Comparison of ENCODE assay signal across 8 cellular contexts in genomic region chr3:39101022-39101689, GRCh38. TPM values are rescaled to one million over a fixed set of nuclear protein-coding genes. Genes with fewer than 3 reads are reported as not detected.
DNase-seq lines count a peak whose midpoint lies in the region; ATAC-seq and TF ChIP-seq lines count a peak whose summit lies in the region.

No MANE protein-coding gene starts in this region.

- H2BK15ac ChIP-seq in H9 (ENCODE audit: low read depth, low read length) = no peak overlapping the region

- H2BK5ac ChIP-seq in H9 (ENCODE audit: insufficient read length, low read length) = no peak overlapping the region

- no peak overlapping the region for H3K56ac ChIP-seq in H9 (ENCODE audit: insufficient read length, low read depth, low read length)

- no peak overlapping the region for H3K23ac ChIP-seq in H9 (ENCODE audit: insufficient read length, low read depth, low read length)

- H3K23me2 ChIP-seq in H9 (ENCODE audit: insufficient read length, low read depth, low read length, poor library complexity, severe bottlenecking) = no peaks in the 10 kb centered on the region

- H3K9me3 Mint-ChIP-seq in H9 = no peaks in the 10 kb centered on the region

- H3K79me1 ChIP-seq in H9 (ENCODE audit: insufficient read depth, low read depth, low read length, poor library complexity, severe bottlenecking) = no peaks in the 10 kb centered on the region

- H3K36me3 Mint-ChIP-seq in H9 (ENCODE audit: insufficient read depth in 1 of 3, low read depth in 3 of 3) = peaks cover 9 to 27% (median 17%) of the 10 kb centered on the region in 3 experiments; a peak in 6 of 7 replicates

- no peaks in the 10 kb centered on the region for H4K20me1 ChIP-seq in H9 (ENCODE audit: control insufficient read depth, insufficient read depth, insufficient read length)

- intact Hi-C loops in heart left ventricle (cut with DNase I) = loop anchor here in 2 of 10 donors (2.0 to 10.0 kb wide), 2 partner anchors 188 to 284 kb away; partner anchors contain the start of gene SLC25A38 (in 2 of the 2)

- ATAC-seq in heart left ventricle (peak in 3 of 4 donors; percentile 41 to 54 (median 44)), HG02623 (IDR thresholded peaks at IDR 0.05; ENCODE audit: unreplicated experiment) (no peak)

- H3K9me3 ChIP-seq in H9 (ENCODE audit: control insufficient read depth, low read depth, low read length) (no peaks in the 10 kb centered on the region), heart left ventricle (no peaks in the 10 kb centered on the region)

- H3K36me3 ChIP-seq in heart left ventricle = peaks cover 0 to 56% (median 50%) of the 10 kb centered on the region in 9 donors

- H3K4me1 ChIP-seq in H9 (ENCODE audit: insufficient read depth, low read length) (no peaks in the 10 kb centered on the region), heart left ventricle (peaks cover 6 to 56% (median 43%) of the 10 kb centered on the region in 12 donors)

- H3K4me1 Mint-ChIP-seq in H9 = peaks cover 4 to 18% of the 10 kb centered on the region in 2 experiments

- H3K27me3 Mint-ChIP-seq in H9 (ENCODE audit: low read depth) = peaks cover 2% of the 10 kb centered on the region; the same call in 1 of the 2 replicates

- no peak overlapping the region for H2AK5ac ChIP-seq in H9 (ENCODE audit: insufficient read length, low read length)

- H3K14ac ChIP-seq in H9 (ENCODE audit: insufficient read depth, low read length) = no peak overlapping the region

- TF ChIP-seq POLR2A in heart left ventricle (IDR thresholded peaks at IDR 0.05) = no peak

- no peak overlapping the region for H3T11ph ChIP-seq in H9 (ENCODE audit: low read length)

- H2BK12ac ChIP-seq in H9 (ENCODE audit: insufficient read length, low read depth, low read length) = no peak overlapping the region

- no peak overlapping the region for H2BK20ac ChIP-seq in H9 (ENCODE audit: low read depth, low read length, poor library complexity, severe bottlenecking)

- H3K4me2 ChIP-seq in H9 (ENCODE audit: insufficient read depth, insufficient read length, low read length) = no peak overlapping the region

- no CpG with 5 or more reads among the region's 5 CpGs for WGBS in H9 (ENCODE audit: extremely low coverage, insufficient read length, low lambda C conversion rate)
- 80 to 86% (median 84%) methylated on average over 5 of the region's 5 CpGs for WGBS in heart left ventricle, 4 donors

- no peak overlapping the region for H3K4me3 Mint-ChIP-seq in H9

- H3K9ac ChIP-seq in H9 (ENCODE audit: extremely low read depth, insufficient read length, low read length) = no peak overlapping the region

- peak in 2 of 3 experiments; percentile 1 to 15 for DNase-seq in NCI-H1417 (lab: John Stamatoyannopoulos, UW)
- no peak for DNase-seq in NCI-H1417 treated with DMSO at 0.1 percent for 48 hours (lab: John Stamatoyannopoulos, UW)
- peak; percentile 62 for DNase-seq in H9
- DNase-seq in NOMO-1 treated with DMSO at 0.1 percent for 48 hours (lab: John Stamatoyannopoulos, UW; ENCODE audit: unreplicated experiment) = peak; percentile 33
- peak; percentile 23 for DNase-seq in activated T-helper 1 cell treated with Interleukin-2 at 50 U/mL for 16 hours (ENCODE audit: low read depth)
- DNase-seq in heart left ventricle = no peak
- peak; percentile 56 for DNase-seq in stimulated activated CD4-positive, alpha-beta T cell treated with anti-CD3 and anti-CD28 coated beads, Interleukin-15, amount 100 ng/mL, for 24 hours

- H3K27ac Mint-ChIP-seq in H9 = no peak overlapping the region

- H2BK120ac ChIP-seq in H9 (ENCODE audit: low read depth, low read length, poor library complexity, severe bottlenecking) = no peak overlapping the region

- peak; percentile 82 for TF ChIP-seq CTCF in H9 (conservative IDR thresholded peaks at IDR 0.05)
- TF ChIP-seq CTCF in heart left ventricle (IDR thresholded peaks at IDR 0.05) = peak; percentile 42 to 66 (median 52)

- no peak overlapping the region for H3K18ac ChIP-seq in H9 (ENCODE audit: insufficient read length, low read depth, low read length)

- no peak overlapping the region for H3K4me3 ChIP-seq in heart left ventricle

- no peak overlapping the region for H3K4ac ChIP-seq in H9 (ENCODE audit: low read depth, low read length)

- H3K79me2 ChIP-seq in H9 (ENCODE audit: insufficient read depth, low read length) = no peaks in the 10 kb centered on the region; the same call in 1 of the 2 replicates

- H4K5ac ChIP-seq in H9 (ENCODE audit: insufficient read length, low read depth, low read length) = no peak overlapping the region

- H3K27ac ChIP-seq in H9 (ENCODE audit: insufficient read length, low read depth, low read length) (no peak overlapping the region), heart left ventricle (no peak overlapping the region)

- H4K91ac ChIP-seq in H9 (ENCODE audit: insufficient read length, low read depth, low read length) = no peak overlapping the region

- no peak overlapping the region for H4K8ac ChIP-seq in H9 (replicated peaks; ENCODE audit: insufficient read length, low read depth, low read length)

- H2AFZ ChIP-seq in H9 (ENCODE audit: low read length) = no peak overlapping the region

- H3K27me3 ChIP-seq in H9 (ENCODE audit: insufficient read depth, low read length) (no peaks in the 10 kb centered on the region), heart left ventricle (no peaks in the 10 kb centered on the region)

RNA-seq across cellular contexts. Expression of gene GORASP1, which starts 6.3 kb away (rescaled TPM):
- total RNA-seq in H9 (2021) (36.1 and 37.4 TPM in 2 replicates), heart left ventricle (10 to 100 TPM; 35.3 to 52.5 (median 42.3) TPM)
- polyA plus RNA-seq in heart left ventricle = 10 to 100 TPM; 19.9 to 43.3 TPM

RNA-seq across cellular contexts. Expression of gene TTC21A, which starts 6.3 kb away (rescaled TPM):
- 1.7 and 2.3 TPM in 2 replicates for total RNA-seq in H9 (2021)
- total RNA-seq in heart left ventricle = 1 to 10 TPM in 7 of 9 donors, under 1 TPM in 2; 0.83 to 4.8 (median 2.0) TPM
- 1 to 10 TPM in 1 of 2 donors, under 1 TPM in 1; 0.72 to 1.9 TPM for polyA plus RNA-seq in heart left ventricle

RNA-seq across cellular contexts. Expression of gene WDR48, which starts 49.3 kb away (rescaled TPM):
- total RNA-seq in H9 (2021) (49.3 and 52.7 TPM in 2 replicates), heart left ventricle (10 to 100 TPM; 17.9 to 35.4 (median 23.6) TPM)
- 10 to 100 TPM in 1 of 2 donors, 1 to 10 TPM in 1; 8.0 to 13.6 TPM for polyA plus RNA-seq in heart left ventricle

RNA-seq across cellular contexts. Expression of gene SCN11A, which starts 49.4 kb away (rescaled TPM):
- total RNA-seq in H9 (2021) = 0.17 and 0.20 TPM in 2 replicates
- total RNA-seq in heart left ventricle = under 1 TPM in 6 of 9 donors, not detected in 3; 0.05 to 0.13 (median 0.09) TPM
- under 1 TPM in 1 of 2 donors, not detected in 1; 0.03 TPM for polyA plus RNA-seq in heart left ventricle

RNA-seq across cellular contexts. Expression of gene CSRNP1, which starts 52.2 kb away (rescaled TPM):
- 8.2 and 8.5 TPM in 2 replicates for total RNA-seq in H9 (2021)
- 10 to 100 TPM in 7 of 9 donors, 1 to 10 TPM in 2; 5.3 to 27.3 (median 17.2) TPM for total RNA-seq in heart left ventricle
- polyA plus RNA-seq in heart left ventricle = 10 to 100 TPM in 1 of 2 donors, 1 to 10 TPM in 1; 9.3 to 40.3 TPM

Comparison
In these comparisons a context has a peak if more than half of its experiments do, and no peak if none do; other contexts are left out.
1. DNase-seq: peak in NCI-H1417 (2 of 3), H9 (single experiment), NOMO-1 treated with DMSO at 0.1 percent for 48 hours (single experiment), activated T-helper 1 cell treated with Interleukin-2 at 50 U/mL for 16 hours (single experiment) and stimulated activated CD4-positive, alpha-beta T cell treated with anti-CD3 and anti-CD28 coated beads, Interleukin-15, amount 100 ng/mL, for 24 hours (single experiment); none in NCI-H1417 treated with DMSO at 0.1 percent for 48 hours (single experiment) and heart left ventricle (0 of 5).